9 cellular contexts compared by ENCODE assay signal in the genomic region with DNA sequence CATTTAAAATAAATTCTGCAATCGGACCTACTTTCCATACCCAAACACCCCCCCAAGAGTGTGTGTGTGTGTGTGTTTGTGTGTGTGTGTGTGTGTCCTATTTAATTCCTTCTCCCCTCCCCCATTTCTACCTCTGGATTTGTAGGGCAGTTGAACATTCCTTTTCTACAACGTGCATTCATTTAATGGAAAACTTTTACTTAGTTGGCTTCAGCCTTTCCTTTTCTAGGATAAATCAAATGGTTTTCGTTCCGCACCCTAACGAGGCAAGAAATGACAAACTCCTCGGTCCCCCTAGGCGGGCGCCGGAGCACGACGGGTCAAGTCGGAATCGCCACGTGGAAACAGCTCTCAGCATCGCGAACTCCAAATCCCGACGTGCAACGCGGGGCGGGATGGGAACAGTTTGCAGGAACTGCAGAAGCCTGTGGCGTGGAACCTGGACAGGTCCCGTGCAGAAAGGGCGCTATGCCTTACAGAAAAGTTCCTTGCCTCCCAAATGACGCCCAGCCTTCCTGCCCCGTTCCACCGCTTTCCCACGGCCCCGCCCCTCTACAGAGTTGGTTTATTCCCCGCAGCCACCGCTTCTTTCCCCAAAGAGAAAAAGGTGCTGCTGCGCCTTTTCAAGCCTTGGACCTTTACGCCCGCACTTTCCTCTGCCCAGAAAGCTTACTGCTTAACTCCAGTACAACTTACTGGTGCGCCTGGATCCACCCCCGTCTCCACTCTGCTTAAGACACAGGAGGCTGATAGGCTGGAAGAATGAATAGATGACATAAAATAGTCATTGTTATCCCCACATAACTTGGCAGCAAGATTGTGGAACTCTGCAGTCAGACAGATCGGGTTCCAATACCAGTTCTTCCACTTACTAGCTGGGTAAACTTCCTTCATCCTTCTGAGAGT. TPM values are rescaled to one million over a fixed set of nuclear protein-coding genes. Genes with fewer than 3 reads are reported as not detected.
DNase-seq lines count a peak whose midpoint lies in the region; ATAC-seq, FAIRE-seq and TF ChIP-seq lines count a peak whose summit lies in the region.
"Had no signal": no experiment of that assay in that cellular context is flagged by ENCODE, and none has a peak within 500 bp of the region (broad histone marks: within the 10 kb centered on the region; RNA-seq: fewer than 3 reads in every experiment).

No MANE protein-coding gene starts in this region.

- H3K56ac ChIP-seq in H1 (replicated peaks; ENCODE audit: insufficient read length, low read depth, low read length): no peak overlapping the region

- CTCF ChIA-PET in H1 (lab: Charles Lee; ENCODE audit: partially characterized antibody): interaction anchor here (1.2 to 3.0 kb wide), 7 partner anchors 11 to 241 kb away, joined by 3 to 25 read pairs (median 7); a partner anchor contains a TSS

- POLR2A ChIA-PET in H1 (lab: Charles Lee; ENCODE audit: partially characterized antibody): interaction anchor here (0.7 to 3.1 kb wide), 12 partner anchors 12 to 181 kb away, joined by 3 to 26 read pairs (median 6); a partner anchor contains a TSS

- no peak for FAIRE-seq in H1 (lab: Jason Lieb, UNC)
- FAIRE-seq: islet of Langerhans had no signal

- H3K4me1 ChIP-seq in H1 (replicated peaks in 1 of 4; ENCODE audit: control insufficient read depth in 3 of 4, insufficient read depth in 4 of 4, low read length in 3 of 4) (peaks cover 2 to 9% (median 3%) of the 10 kb centered on the region in 4 experiments; a peak in 4 of 7 replicates), lung (ENCODE audit: control insufficient read depth in 2 of 2, insufficient read depth in 2 of 2, low read length in 2 of 2) (peaks cover 0 to 7% of the 10 kb centered on the region in 2 donors)

- no peak for TF ChIP-seq EP300 in H1 (IDR thresholded peaks at IDR 0.05; ENCODE audit: borderline replicate concordance in 1 of 2, low read depth in 2 of 2, low read length in 2 of 2)

- peak overlapping the region; percentile 36; the same call in 1 of the 2 replicates for H2BK5ac ChIP-seq in H1 (ENCODE audit: low read depth, low read length)

- H3K79me1 ChIP-seq in H1 (ENCODE audit: low read depth, low read length): no peaks in the 10 kb centered on the region; the same call in 1 of the 2 replicates

- H3K79me2 ChIP-seq in H1 (ENCODE audit: control insufficient read depth in 1 of 2, insufficient read depth in 2 of 2, low read length in 2 of 2): peaks cover 0 to 35% of the 10 kb centered on the region in 2 experiments; a peak in 3 of 4 replicates

- H4K5ac ChIP-seq in H1 (ENCODE audit: insufficient read length, low read depth, low read length): no peak overlapping the region

- H4K8ac ChIP-seq in H1 (ENCODE audit: extremely low read depth, insufficient read depth, low read length): no peak overlapping the region

- 0 out of 2 replicates have a peak overlapping the region, but pooled peaks have one; percentile 37 for H2BK15ac ChIP-seq in H1 (ENCODE audit: low read length)

- no peak overlapping the region for H4K91ac ChIP-seq in H1 (replicated peaks; ENCODE audit: insufficient read length, low read length)

- no peak for TF ChIP-seq CTCF in H1 (IDR thresholded peaks at IDR 0.05; ENCODE audit: control extremely low read depth in 1 of 3, insufficient read depth in 1 of 3, low read depth in 1 of 3, low read length in 3 of 3)
- no peak for TF ChIP-seq CTCF in lung (IDR thresholded peaks at IDR 0.05; ENCODE audit: control extremely low read depth, extremely low read depth)

- no peaks in the 10 kb centered on the region for H3K27me3 ChIP-seq in H1 (replicated peaks in 1 of 4; ENCODE audit: control insufficient read depth in 3 of 4, extremely low read depth in 1 of 4, insufficient read depth in 3 of 4, low read length in 3 of 4)
- H3K27me3 ChIP-seq in lung (ENCODE audit: control insufficient read depth, insufficient read depth): no peaks in the 10 kb centered on the region

- WGBS in H1 (ENCODE audit: extremely low coverage in 1 of 2, insufficient coverage in 1 of 2, insufficient read length in 1 of 2, insufficient replicate concordance in 2 of 2, low coverage in 1 of 2, low lambda C conversion rate in 2 of 2, missing lambda C conversion rate in 1 of 2), 2 experiments: 1% methylated on average over 37 of the region's 37 CpGs; no CpG with 5 or more reads in 1 of the 2 experiments
- 1% methylated on average over 37 of the region's 37 CpGs for WGBS in lung, 2 donors

- H2AFZ ChIP-seq in H1 (ENCODE audit: low read length): peak overlapping the region; percentile 64

- H3K4ac ChIP-seq in H1 (replicated peaks; ENCODE audit: insufficient read length, low read depth, low read length): no peak overlapping the region

- TF ChIP-seq POLR2A in H1 (IDR thresholded peaks at IDR 0.05; ENCODE audit: control extremely low read depth in 1 of 2, low read depth in 2 of 2, low read length in 2 of 2): no peak

- H2BK12ac ChIP-seq in H1 (ENCODE audit: low read depth, low read length): no peak overlapping the region

- ATAC-seq in HG03095 (IDR thresholded peaks at IDR 0.05; ENCODE audit: unreplicated experiment) (peak; percentile 38), lung (ENCODE audit: insufficient read depth, low FRiP score) (peak; percentile 77), HG02588 (IDR thresholded peaks at IDR 0.05; ENCODE audit: unreplicated experiment) (no peak)

- H4K20me1 ChIP-seq in H1 (replicated peaks in 1 of 2; ENCODE audit: control insufficient read depth in 1 of 2, insufficient read depth in 2 of 2, low read length in 2 of 2): peaks cover 0 to 2% of the 10 kb centered on the region in 2 experiments

- H3K14ac ChIP-seq in H1 (ENCODE audit: insufficient read length): no peak overlapping the region

- no peaks in the 10 kb centered on the region for H3K9me3 ChIP-seq in H1 (ENCODE audit: insufficient read depth in 2 of 2, low read depth in 1 of 2, low read length in 1 of 2)
- H3K9me3 ChIP-seq in lung (ENCODE audit: control insufficient read depth in 2 of 2, insufficient read depth in 1 of 2, low read length in 1 of 2): no peaks in the 10 kb centered on the region

- peak overlapping the region; percentile 89 to 99 for H3K4me2 ChIP-seq in H1 (ENCODE audit: insufficient read depth in 1 of 2, low read depth in 2 of 2, low read length in 2 of 2)

- H2AK5ac ChIP-seq in H1 (ENCODE audit: low read depth, low read length): no peak overlapping the region

- H3K23ac ChIP-seq in H1 (ENCODE audit: insufficient read length): no peak overlapping the region

- H3K4me3 ChIP-seq in H1 (ENCODE audit: extremely low read depth in 1 of 4, insufficient read depth in 2 of 4, low read depth in 3 of 4, low read length in 4 of 4): peak overlapping the region; percentile 82 to 98 (median 88)
- H3K4me3 ChIP-seq in lung: peak overlapping the region; percentile 95

- H2BK120ac ChIP-seq in H1 (replicated peaks; ENCODE audit: low read depth, low read length): no peak overlapping the region

- peak overlapping the region in 2 of 4 experiments; percentile 25 to 33; a peak in 2 of 7 replicates for H3K9ac ChIP-seq in H1 (replicated peaks in 1 of 4; ENCODE audit: extremely low read depth in 1 of 4, low read depth in 3 of 4, low read length in 3 of 4)

- H3K36me3 ChIP-seq in H1 (ENCODE audit: control insufficient read depth in 2 of 4, insufficient read depth in 4 of 4, low read length in 3 of 4) (peaks cover 0 to 3% (median 0%) of the 10 kb centered on the region in 4 experiments; a peak in 1 of 8 replicates), lung (ENCODE audit: control insufficient read depth in 2 of 2, insufficient read depth in 2 of 2, low read length in 2 of 2) (peaks cover 3 to 6% of the 10 kb centered on the region in 2 donors)

- DNase-seq in EL (peak; percentile 88), NCI-H524 treated with DMSO at 0.1 percent for 48 hours (lab: John Stamatoyannopoulos, UW) (peak; percentile 70), H1 (ENCODE audit: low read depth in 1 of 2, low spot score in 2 of 2) (peak in 1 of 2 experiments; percentile 83), lung (ENCODE audit: low spot score) (peak; percentile 90)
- peak; percentile 73 to 77 for DNase-seq in activated CD4-positive, alpha-beta T cell treated with anti-CD3 and anti-CD28 coated beads, Interleukin-2, amount 50 U/mL, for 48 hours
- peak; percentile 43 to 48 (median 48) for DNase-seq in stimulated activated CD4-positive, alpha-beta T cell treated with anti-CD3 and anti-CD28 coated beads, TNF-alpha, amount 100 ng/mL, for 48 hours (ENCODE audit: low read depth in 3 of 3)

- TF ChIP-seq RAD21 in H1 (IDR thresholded peaks at IDR 0.05 in 1 of 2, conservative IDR thresholded peaks at IDR 0.05 in 1 of 2; ENCODE audit: low read depth in 2 of 2, low read length in 2 of 2): no peak

- 0 out of 2 replicates have a peak overlapping the region, but pooled peaks have one; percentile 33 for H3K18ac ChIP-seq in H1 (ENCODE audit: extremely low read depth, low read length)

- H2BK20ac ChIP-seq in H1 (ENCODE audit: low read length): no peak overlapping the region

- no peak overlapping the region for H3K27ac ChIP-seq in H1 (ENCODE audit: low read depth, low read length)
- peak overlapping the region; percentile 87 to 93 for H3K27ac ChIP-seq in lung (ENCODE audit: low read depth in 1 of 2, low read length in 1 of 2)

- H3K23me2 ChIP-seq in H1 (ENCODE audit: low read depth, low read length): peaks cover 18% of the 10 kb centered on the region

RNA-seq across cellular contexts. Expression of a gene that starts 1.1 kb away (rescaled TPM):
- 40.0 and 42.5 TPM in 2 replicates for total RNA-seq in H1 (2021; fragmentation: NEBNext Ultra II Directional; extraction: Animal tissue kit (Norgen Biotek cat#: 25700))
- polyA plus RNA-seq in H1 (2011; rRNA removed): 32.1 and 33.1 TPM in 2 replicates
- 44.9 TPM for polyA plus RNA-seq in H1 (2011; cell fraction: cytosol; rRNA removed)
- 63.9 TPM for polyA plus RNA-seq in H1 (2011; cell fraction: nucleus; rRNA removed)
- polyA plus RNA-seq in H1 (2012, experiment 1 of 2): 36.5 to 43.9 TPM (median 37.4 TPM) in 4 replicates
- 33.2 TPM for polyA plus RNA-seq in H1 (2012, experiment 2 of 2)
- 29.6 TPM for polyA plus RNA-seq in H1 (2013, experiment 1 of 2)
- polyA plus RNA-seq in H1 (2013, experiment 2 of 2): 30.7 TPM
- 46.4 and 51.6 TPM in 2 replicates for polyA minus RNA-seq in H1 (2011; rRNA and poly(A)+ RNA removed)
- polyA minus RNA-seq in H1 (2011; cell fraction: cytosol; rRNA and poly(A)+ RNA removed): 21.0 TPM
- polyA minus RNA-seq in H1 (2011; cell fraction: nucleus; rRNA and poly(A)+ RNA removed): 39.8 TPM
- total RNA-seq in lung: 10 to 100 TPM; 32.5 to 36.0 TPM
- 10 to 100 TPM; 39.7 to 43.2 TPM for polyA plus RNA-seq in lung

RNA-seq across cellular contexts. Expression of a gene that starts 21.1 kb away (rescaled TPM):
- total RNA-seq in H1 (2021; fragmentation: NEBNext Ultra II Directional; extraction: Animal tissue kit (Norgen Biotek cat#: 25700)): 64.9 and 66.6 TPM in 2 replicates
- polyA plus RNA-seq in H1 (2011; rRNA removed) (38.5 and 51.2 TPM in 2 replicates), lung (10 to 100 TPM; 37.8 to 39.9 TPM)
- 36.1 TPM for polyA plus RNA-seq in H1 (2011; cell fraction: cytosol; rRNA removed)
- 111 TPM for polyA plus RNA-seq in H1 (2011; cell fraction: nucleus; rRNA removed)
- 38.0 to 54.6 TPM (median 48.8 TPM) in 4 replicates for polyA plus RNA-seq in H1 (2012, experiment 1 of 2)
- polyA plus RNA-seq in H1 (2012, experiment 2 of 2): 29.5 TPM
- 35.3 TPM for polyA plus RNA-seq in H1 (2013, experiment 1 of 2)
- 35.6 TPM for polyA plus RNA-seq in H1 (2013, experiment 2 of 2)
- 35.1 and 42.2 TPM in 2 replicates for polyA minus RNA-seq in H1 (2011; rRNA and poly(A)+ RNA removed)
- polyA minus RNA-seq in H1 (2011; cell fraction: cytosol; rRNA and poly(A)+ RNA removed): 29.9 TPM
- 32.1 TPM for polyA minus RNA-seq in H1 (2011; cell fraction: nucleus; rRNA and poly(A)+ RNA removed)
- total RNA-seq in lung: 10 to 100 TPM; 51.8 to 73.5 TPM

RNA-seq across cellular contexts. Expression of a gene that starts 37.2 kb away (rescaled TPM):
- not detected in 2 replicates for total RNA-seq in H1 (2021; fragmentation: NEBNext Ultra II Directional; extraction: Animal tissue kit (Norgen Biotek cat#: 25700))
- polyA plus RNA-seq in H1 (2011; rRNA removed): not detected in 2 replicates
- not detected for polyA plus RNA-seq in H1 (2011; cell fraction: cytosol; rRNA removed)
- polyA plus RNA-seq in H1 (2011; cell fraction: nucleus; rRNA removed): not detected
- polyA plus RNA-seq in H1 (2012, experiment 1 of 2): not detected in 4 replicates
- polyA plus RNA-seq in H1 (2012, experiment 2 of 2): not detected
- polyA plus RNA-seq in H1 (2013, experiment 1 of 2): not detected
- polyA plus RNA-seq in H1 (2013, experiment 2 of 2): not detected
- not detected in 2 replicates for polyA minus RNA-seq in H1 (2011; rRNA and poly(A)+ RNA removed)
- not detected for polyA minus RNA-seq in H1 (2011; cell fraction: cytosol; rRNA and poly(A)+ RNA removed)
- not detected for polyA minus RNA-seq in H1 (2011; cell fraction: nucleus; rRNA and poly(A)+ RNA removed)
- not detected for total RNA-seq in lung
- polyA plus RNA-seq in lung: not detected

RNA-seq across cellular contexts. Expression of a gene that starts 40.6 kb away (rescaled TPM):
- 391 and 403 TPM in 2 replicates for total RNA-seq in H1 (2021; fragmentation: NEBNext Ultra II Directional; extraction: Animal tissue kit (Norgen Biotek cat#: 25700))
- polyA plus RNA-seq in H1 (2011; rRNA removed) (454 and 540 TPM in 2 replicates), lung (100 to 1,000 TPM; 153 to 329 TPM)
- 456 TPM for polyA plus RNA-seq in H1 (2011; cell fraction: cytosol; rRNA removed)
- polyA plus RNA-seq in H1 (2011; cell fraction: nucleus; rRNA removed): 429 TPM
- polyA plus RNA-seq in H1 (2012, experiment 1 of 2): 530 to 583 TPM (median 543 TPM) in 4 replicates
- polyA plus RNA-seq in H1 (2012, experiment 2 of 2): 718 TPM
- polyA plus RNA-seq in H1 (2013, experiment 1 of 2): 212 TPM
- polyA plus RNA-seq in H1 (2013, experiment 2 of 2): 214 TPM
- 550 and 559 TPM in 2 replicates for polyA minus RNA-seq in H1 (2011; rRNA and poly(A)+ RNA removed)
- polyA minus RNA-seq in H1 (2011; cell fraction: cytosol; rRNA and poly(A)+ RNA removed): 149 TPM
- polyA minus RNA-seq in H1 (2011; cell fraction: nucleus; rRNA and poly(A)+ RNA removed): 181 TPM
- 100 to 1,000 TPM; 173 to 333 TPM for total RNA-seq in lung

RNA-seq across cellular contexts. Expression of a gene that starts 51.9 kb away (rescaled TPM):
- 50.9 and 51.6 TPM in 2 replicates for total RNA-seq in H1 (2021; fragmentation: NEBNext Ultra II Directional; extraction: Animal tissue kit (Norgen Biotek cat#: 25700))
- 57.8 and 76.6 TPM in 2 replicates for polyA plus RNA-seq in H1 (2011; rRNA removed)
- polyA plus RNA-seq in H1 (2011; cell fraction: cytosol; rRNA removed): 55.1 TPM
- polyA plus RNA-seq in H1 (2011; cell fraction: nucleus; rRNA removed): 203 TPM
- polyA plus RNA-seq in H1 (2012, experiment 1 of 2): 40.9 to 54.7 TPM (median 52.0 TPM) in 4 replicates
- polyA plus RNA-seq in H1 (2012, experiment 2 of 2): 34.1 TPM
- 28.7 TPM for polyA plus RNA-seq in H1 (2013, experiment 1 of 2)
- polyA plus RNA-seq in H1 (2013, experiment 2 of 2): 24.2 TPM
- polyA minus RNA-seq in H1 (2011; rRNA and poly(A)+ RNA removed): 60.0 and 74.3 TPM in 2 replicates
- 37.5 TPM for polyA minus RNA-seq in H1 (2011; cell fraction: cytosol; rRNA and poly(A)+ RNA removed)
- 60.7 TPM for polyA minus RNA-seq in H1 (2011; cell fraction: nucleus; rRNA and poly(A)+ RNA removed)
- 10 to 100 TPM; 44.7 to 81.8 TPM for total RNA-seq in lung
- 10 to 100 TPM; 47.5 to 51.4 TPM for polyA plus RNA-seq in lung
